8 cellular contexts compared by ENCODE assay signal in the genomic region with DNA sequence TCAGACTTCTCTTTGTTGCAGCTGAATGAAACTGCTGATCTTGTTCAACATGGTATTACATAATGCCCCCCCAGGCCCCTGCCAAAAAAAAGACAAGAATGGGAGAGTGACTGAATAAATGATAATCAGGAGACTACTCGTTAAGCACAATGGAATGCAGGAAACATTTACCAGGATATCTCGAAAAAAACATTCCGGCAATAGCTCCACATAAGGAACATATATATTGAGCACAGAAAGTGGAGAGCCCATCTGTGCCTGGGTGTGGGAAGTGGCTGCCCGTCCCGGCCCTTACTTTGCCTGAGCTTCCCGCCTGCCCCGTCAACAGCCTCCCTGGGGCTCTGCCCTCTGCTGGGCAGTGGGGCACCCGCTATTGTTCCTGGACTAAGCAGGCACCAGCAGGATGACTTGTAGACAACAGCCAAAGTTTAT. TPM values are rescaled to one million over a fixed set of nuclear protein-coding genes. Genes with fewer than 3 reads are reported as not detected.
DNase-seq lines count a peak whose midpoint lies in the region; ATAC-seq, FAIRE-seq and TF ChIP-seq lines count a peak whose summit lies in the region.

No MANE protein-coding gene starts in this region.

- H3K4me3 ChIP-seq in HEK293 (ENCODE audit: low read depth, low read length) (no peak overlapping the region), astrocyte of the spinal cord (ENCODE audit: low read depth, low read length) (no peak overlapping the region)

- peaks cover 21 to 46% of the 10 kb centered on the region in 2 experiments; a peak in 2 of 3 replicates for H3K36me3 ChIP-seq in HEK293 (ENCODE audit: control insufficient read depth in 2 of 2, insufficient read depth in 1 of 2, low read length in 2 of 2)

- H3K4me1 ChIP-seq in HEK293 (ENCODE audit: control insufficient read depth, insufficient read depth, low read length) = no peaks in the 10 kb centered on the region; the same call in 1 of the 2 replicates

- TF ChIP-seq CTCF in HEK293 (tag by site-specific recombination; IDR thresholded peaks at IDR 0.05) = peak; percentile 65; the same call in 1 of the 2 replicates
- TF ChIP-seq CTCF in astrocyte of the spinal cord (IDR thresholded peaks at IDR 0.05; ENCODE audit: low read depth, low read length) = peak; percentile 64

- H3K27ac ChIP-seq in HEK293 (ENCODE audit: extremely low read depth, low read depth, low read length) = no peak overlapping the region

- CTCF ChIA-PET in HEK293 (lab: Yijun Ruan, JAX) = interaction anchor here (0.6 to 1.9 kb wide), 8 partner anchors 9 to 262 kb away, joined by 3 to 7 read pairs (median 5); no protein-coding TSS in a partner anchor

- POLR2A ChIA-PET in HEK293 (lab: Yijun Ruan, JAX) = interaction anchor here (1.4 to 2.1 kb wide), 4 partner anchors 9 to 64 kb away, joined by 5 to 12 read pairs (median 8); a partner anchor contains a TSS

- FAIRE-seq in HTR-8/SVneo (lab: Jason Lieb, UNC) = no peak

- in situ Hi-C loops in astrocyte of the spinal cord (cut with HindIII; ENCODE audit: low sequenced_read_pairs) = no loop called here

- no peaks in the 10 kb centered on the region for H3K9me3 ChIP-seq in HEK293 (ENCODE audit: control insufficient read depth, insufficient read depth, low read depth, low read length)

- DNase-seq in AG08395 (ENCODE audit: low spot score) (peak; percentile 68), astrocyte of the spinal cord (ENCODE audit: low read depth, low spot score) (peak; percentile 40), left lobe of liver (ENCODE audit: low spot score) (no peak), HTR-8/SVneo (ENCODE audit: insufficient read length, low spot score) (no peak)

- peak; percentile 70 for ATAC-seq in left lobe of liver
- no peak for ATAC-seq in HG02798 (IDR thresholded peaks at IDR 0.05; ENCODE audit: poor library complexity, unreplicated experiment)
- ATAC-seq in GM21515 (IDR thresholded peaks at IDR 0.05; ENCODE audit: unreplicated experiment) = no peak
- ATAC-seq in HG02610 (IDR thresholded peaks at IDR 0.05; ENCODE audit: unreplicated experiment) = no peak

TF ChIP-seq in HEK293, 187 proteins besides CTCF, POLR2A, EP300 and RAD21:
- TF ChIP-seq ZIC2 (tag by site-specific recombination; IDR thresholded peaks at IDR 0.05) = peak; percentile 46; the same call in 1 of the 2 replicates
- TF ChIP-seq, protein P1, sequence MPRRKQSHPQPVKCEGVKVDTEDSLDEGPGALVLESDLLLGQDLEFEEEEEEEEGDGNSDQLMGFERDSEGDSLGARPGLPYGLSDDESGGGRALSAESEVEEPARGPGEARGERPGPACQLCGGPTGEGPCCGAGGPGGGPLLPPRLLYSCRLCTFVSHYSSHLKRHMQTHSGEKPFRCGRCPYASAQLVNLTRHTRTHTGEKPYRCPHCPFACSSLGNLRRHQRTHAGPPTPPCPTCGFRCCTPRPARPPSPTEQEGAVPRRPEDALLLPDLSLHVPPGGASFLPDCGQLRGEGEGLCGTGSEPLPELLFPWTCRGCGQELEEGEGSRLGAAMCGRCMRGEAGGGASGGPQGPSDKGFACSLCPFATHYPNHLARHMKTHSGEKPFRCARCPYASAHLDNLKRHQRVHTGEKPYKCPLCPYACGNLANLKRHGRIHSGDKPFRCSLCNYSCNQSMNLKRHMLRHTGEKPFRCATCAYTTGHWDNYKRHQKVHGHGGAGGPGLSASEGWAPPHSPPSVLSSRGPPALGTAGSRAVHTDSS (tag by site-specific recombination; IDR thresholded peaks at IDR 0.05) = no peak
- TF ChIP-seq ZNF600 (tag by site-specific recombination; IDR thresholded peaks at IDR 0.05) = no peak
- TF ChIP-seq, protein P2, sequence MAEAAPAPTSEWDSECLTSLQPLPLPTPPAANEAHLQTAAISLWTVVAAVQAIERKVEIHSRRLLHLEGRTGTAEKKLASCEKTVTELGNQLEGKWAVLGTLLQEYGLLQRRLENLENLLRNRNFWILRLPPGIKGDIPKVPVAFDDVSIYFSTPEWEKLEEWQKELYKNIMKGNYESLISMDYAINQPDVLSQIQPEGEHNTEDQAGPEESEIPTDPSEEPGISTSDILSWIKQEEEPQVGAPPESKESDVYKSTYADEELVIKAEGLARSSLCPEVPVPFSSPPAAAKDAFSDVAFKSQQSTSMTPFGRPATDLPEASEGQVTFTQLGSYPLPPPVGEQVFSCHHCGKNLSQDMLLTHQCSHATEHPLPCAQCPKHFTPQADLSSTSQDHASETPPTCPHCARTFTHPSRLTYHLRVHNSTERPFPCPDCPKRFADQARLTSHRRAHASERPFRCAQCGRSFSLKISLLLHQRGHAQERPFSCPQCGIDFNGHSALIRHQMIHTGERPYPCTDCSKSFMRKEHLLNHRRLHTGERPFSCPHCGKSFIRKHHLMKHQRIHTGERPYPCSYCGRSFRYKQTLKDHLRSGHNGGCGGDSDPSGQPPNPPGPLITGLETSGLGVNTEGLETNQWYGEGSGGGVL (tag by site-specific recombination; IDR thresholded peaks at IDR 0.05) = no peak
- no peak for TF ChIP-seq GFI1B (tag by site-specific recombination; IDR thresholded peaks at IDR 0.05)
- 0 out of 2 replicates have a peak, but pooled peaks have one; percentile 14 for TF ChIP-seq ZEB2 (tag by site-specific recombination; IDR thresholded peaks at IDR 0.05)
- no peak for TF ChIP-seq ZNF521 (tag by site-specific recombination; IDR thresholded peaks at IDR 0.05)
- TF ChIP-seq ZNF16 (tag by site-specific recombination; IDR thresholded peaks at IDR 0.05; ENCODE audit: low read depth) = no peak
- TF ChIP-seq ZBTB8A (tag by site-specific recombination; IDR thresholded peaks at IDR 0.05) = peak; percentile 50
- no peak for TF ChIP-seq ZNF426 (tag by site-specific recombination; IDR thresholded peaks at IDR 0.05)
- TF ChIP-seq, protein P3, sequence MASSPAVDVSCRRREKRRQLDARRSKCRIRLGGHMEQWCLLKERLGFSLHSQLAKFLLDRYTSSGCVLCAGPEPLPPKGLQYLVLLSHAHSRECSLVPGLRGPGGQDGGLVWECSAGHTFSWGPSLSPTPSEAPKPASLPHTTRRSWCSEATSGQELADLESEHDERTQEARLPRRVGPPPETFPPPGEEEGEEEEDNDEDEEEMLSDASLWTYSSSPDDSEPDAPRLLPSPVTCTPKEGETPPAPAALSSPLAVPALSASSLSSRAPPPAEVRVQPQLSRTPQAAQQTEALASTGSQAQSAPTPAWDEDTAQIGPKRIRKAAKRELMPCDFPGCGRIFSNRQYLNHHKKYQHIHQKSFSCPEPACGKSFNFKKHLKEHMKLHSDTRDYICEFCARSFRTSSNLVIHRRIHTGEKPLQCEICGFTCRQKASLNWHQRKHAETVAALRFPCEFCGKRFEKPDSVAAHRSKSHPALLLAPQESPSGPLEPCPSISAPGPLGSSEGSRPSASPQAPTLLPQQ (tag by site-specific recombination; IDR thresholded peaks at IDR 0.05) = no peak
- no peak for TF ChIP-seq ZNF670 (tag by site-specific recombination; IDR thresholded peaks at IDR 0.05; ENCODE audit: low read depth)
- no peak for TF ChIP-seq SP2 (tag by site-specific recombination; IDR thresholded peaks at IDR 0.05)
- TF ChIP-seq IKZF3 (tag by site-specific recombination; IDR thresholded peaks at IDR 0.05) = 0 out of 2 replicates have a peak, but pooled peaks have one; percentile 17
- no peak for TF ChIP-seq ZNF558 (tag by site-specific recombination; IDR thresholded peaks at IDR 0.05)
- no peak for TF ChIP-seq ZNF777 (tag by site-specific recombination; IDR thresholded peaks at IDR 0.05; ENCODE audit: borderline replicate concordance)
- TF ChIP-seq ZNF292 (tag by site-specific recombination; IDR thresholded peaks at IDR 0.05; ENCODE audit: borderline replicate concordance, low read depth) = no peak
- TF ChIP-seq ZNF341 (tag by site-specific recombination; IDR thresholded peaks at IDR 0.05; ENCODE audit: low read depth) = peak; percentile 61
- TF ChIP-seq, protein P4, sequence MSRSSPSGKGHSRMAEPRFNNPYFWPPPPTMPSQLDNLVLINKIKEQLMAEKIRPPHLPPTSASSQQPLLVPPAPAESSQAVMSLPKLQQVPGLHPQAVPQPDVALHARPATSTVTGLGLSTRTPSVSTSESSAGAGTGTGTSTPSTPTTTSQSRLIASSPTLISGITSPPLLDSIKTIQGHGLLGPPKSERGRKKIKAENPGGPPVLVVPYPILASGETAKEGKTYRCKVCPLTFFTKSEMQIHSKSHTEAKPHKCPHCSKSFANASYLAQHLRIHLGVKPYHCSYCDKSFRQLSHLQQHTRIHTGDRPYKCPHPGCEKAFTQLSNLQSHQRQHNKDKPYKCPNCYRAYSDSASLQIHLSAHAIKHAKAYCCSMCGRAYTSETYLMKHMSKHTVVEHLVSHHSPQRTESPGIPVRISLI (tag by site-specific recombination; IDR thresholded peaks at IDR 0.05) = peak; percentile 58; the same call in 1 of the 2 replicates
- TF ChIP-seq ZNF184 (tag by site-specific recombination; IDR thresholded peaks at IDR 0.05) = no peak
- TF ChIP-seq ZNF629 (tag by site-specific recombination; IDR thresholded peaks at IDR 0.05) = no peak
- TF ChIP-seq, protein P5, sequence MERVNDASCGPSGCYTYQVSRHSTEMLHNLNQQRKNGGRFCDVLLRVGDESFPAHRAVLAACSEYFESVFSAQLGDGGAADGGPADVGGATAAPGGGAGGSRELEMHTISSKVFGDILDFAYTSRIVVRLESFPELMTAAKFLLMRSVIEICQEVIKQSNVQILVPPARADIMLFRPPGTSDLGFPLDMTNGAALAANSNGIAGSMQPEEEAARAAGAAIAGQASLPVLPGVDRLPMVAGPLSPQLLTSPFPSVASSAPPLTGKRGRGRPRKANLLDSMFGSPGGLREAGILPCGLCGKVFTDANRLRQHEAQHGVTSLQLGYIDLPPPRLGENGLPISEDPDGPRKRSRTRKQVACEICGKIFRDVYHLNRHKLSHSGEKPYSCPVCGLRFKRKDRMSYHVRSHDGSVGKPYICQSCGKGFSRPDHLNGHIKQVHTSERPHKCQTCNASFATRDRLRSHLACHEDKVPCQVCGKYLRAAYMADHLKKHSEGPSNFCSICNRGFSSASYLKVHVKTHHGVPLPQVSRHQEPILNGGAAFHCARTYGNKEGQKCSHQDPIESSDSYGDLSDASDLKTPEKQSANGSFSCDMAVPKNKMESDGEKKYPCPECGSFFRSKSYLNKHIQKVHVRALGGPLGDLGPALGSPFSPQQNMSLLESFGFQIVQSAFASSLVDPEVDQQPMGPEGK (tag by site-specific recombination; IDR thresholded peaks at IDR 0.05) = no peak
- TF ChIP-seq ZNF19 (tag by site-specific recombination; IDR thresholded peaks at IDR 0.05; ENCODE audit: low read depth) = no peak
- no peak for TF ChIP-seq KLF7 (tag by site-specific recombination; IDR thresholded peaks at IDR 0.05; ENCODE audit: borderline replicate concordance)
- TF ChIP-seq HOXA7 (CRISPR knock-in tag; IDR thresholded peaks at IDR 0.05; ENCODE audit: borderline replicate concordance) = no peak
- TF ChIP-seq SP3 (tag by site-specific recombination; IDR thresholded peaks at IDR 0.05) = no peak
- 0 out of 2 replicates have a peak, but pooled peaks have one; percentile 17 for TF ChIP-seq ZSCAN30 (tag by site-specific recombination; IDR thresholded peaks at IDR 0.05)

RNA-seq across cellular contexts. Expression of a gene that starts 13.4 kb away (rescaled TPM):
- total RNA-seq in left lobe of liver = 7.3 TPM

RNA-seq across cellular contexts. Expression of a gene that starts 23.4 kb away (rescaled TPM):
- total RNA-seq in left lobe of liver = not detected

Comparison
In these comparisons a context has a peak if more than half of its experiments do, and no peak if none do; other contexts are left out.
1. DNase-seq: peak in AG08395 (single experiment) and astrocyte of the spinal cord (single experiment); none in left lobe of liver (single experiment) and HTR-8/SVneo (single experiment).